In genomic region chr4:94954273-94954672, GRCh38 we compare ENCODE assay signal across 24 cellular contexts.
"Had no signal": no experiment of that assay in that cellular context is flagged by ENCODE, and none has a peak within 500 bp of the region (broad histone marks: within the 10 kb centered on the region; RNA-seq: fewer than 3 reads in every experiment).

No MANE protein-coding gene starts in this region.

- H3K36me3 Mint-ChIP-seq: naive B cell had no signal

- H3K4me3 Mint-ChIP-seq: mesothelial cell of epicardium, naive B cell had no signal

- H3K27ac ChIP-seq: coronary artery, dorsolateral prefrontal cortex, epithelial cell of prostate, esophagus squamous epithelium, gastrocnemius medialis, heart right ventricle, left lung, lower lobe of right lung had no signal

- H3K4me1 ChIP-seq: esophagus squamous epithelium, gastrocnemius medialis, heart right ventricle, left lung, lower lobe of right lung had no signal

- DNase-seq: dermis blood vessel endothelial cell; dorsolateral prefrontal cortex; effector CD4-positive, alpha-beta T cell; effector memory CD4-positive, alpha-beta T cell; erythroblast; esophagus squamous epithelium; foreskin fibroblast; foreskin melanocyte; gastrocnemius medialis; glutamatergic neuron; head of caudate nucleus; heart right ventricle; hippocampal formation; left cardiac atrium; left lung; left ventricle myocardium superior; lower lobe of right lung; mesenchymal stem cell; mucosa of descending colon; naive B cell had no signal

- H3K4me1 Mint-ChIP-seq: naive B cell had no signal

- H3K4me3 ChIP-seq: coronary artery, dorsolateral prefrontal cortex, esophagus squamous epithelium, gastrocnemius medialis, heart right ventricle, left lung, lower lobe of right lung, mucosa of descending colon had no signal

- H3K27me3 ChIP-seq: dorsolateral prefrontal cortex, esophagus squamous epithelium, gastrocnemius medialis, heart right ventricle, left lung had no signal

- H3K9me3 ChIP-seq: esophagus squamous epithelium, gastrocnemius medialis, lower lobe of right lung, mucosa of descending colon had no signal

- ATAC-seq: esophagus mucosa, gastrocnemius medialis, heart right ventricle, left cardiac atrium, left lung, left ventricle myocardium superior, lower lobe of right lung, mucosa of descending colon had no signal

- H3K27ac Mint-ChIP-seq: mesothelial cell of epicardium, naive B cell had no signal

- H3K36me3 ChIP-seq: esophagus squamous epithelium, gastrocnemius medialis, heart right ventricle, left lung, lower lobe of right lung had no signal
